ENCODE assay signal across 9 cellular contexts in genomic region chr2:159612255-159612901, GRCh38. TPM values are rescaled to one million over a fixed set of nuclear protein-coding genes. Genes with fewer than 3 reads are reported as not detected.
DNase-seq lines count a peak whose midpoint lies in the region; ATAC-seq and TF ChIP-seq lines count a peak whose summit lies in the region.
"Had no signal": no experiment of that assay in that cellular context is flagged by ENCODE, and none has a peak within 500 bp of the region (broad histone marks: within the 10 kb centered on the region; RNA-seq: fewer than 3 reads in every experiment).

No MANE protein-coding gene starts in this region.

- H3K27ac ChIP-seq in heart left ventricle (peak overlapping the region; percentile 38 to 99 (median 98)), hepatocyte (peak overlapping the region; percentile 33), upper lobe of right lung (peak overlapping the region; percentile 98)

- TF ChIP-seq CTCF in heart left ventricle (IDR thresholded peaks at IDR 0.05) (no peak), hepatocyte (IDR thresholded peaks at IDR 0.05; ENCODE audit: poor library complexity) (no peak), upper lobe of right lung (IDR thresholded peaks at IDR 0.05) (no peak)

- no peaks in the 10 kb centered on the region for H3K27me3 ChIP-seq in heart left ventricle
- H3K27me3 ChIP-seq in hepatocyte = no peaks in the 10 kb centered on the region
- H3K27me3 ChIP-seq in upper lobe of right lung = no peaks in the 10 kb centered on the region

- H3K4me1 ChIP-seq in heart left ventricle (peaks cover 3 to 65% (median 37%) of the 10 kb centered on the region in 12 donors), hepatocyte (ENCODE audit: insufficient read depth) (peaks cover 32% of the 10 kb centered on the region), upper lobe of right lung (peaks cover 39% of the 10 kb centered on the region)

- intact Hi-C loops in heart left ventricle (cut with DNase I) = loop anchor here in 3 of 10 donors (10.0 kb wide), 4 partner anchors 98 to 182 kb away; partner anchors contain the start of gene CD302 (in 2 of the 3)
- intact Hi-C loops in left ventricle myocardium superior (cut with micrococcal nuclease) = no loop called here
- intact Hi-C loops in upper lobe of right lung (cut with DNase I) = no loop called here

- H3K79me2 ChIP-seq in hepatocyte = peaks cover 82% of the 10 kb centered on the region

- H3K9me2 ChIP-seq in hepatocyte (replicated peaks; ENCODE audit: insufficient read depth) = no peaks in the 10 kb centered on the region

- H3K9me3 ChIP-seq in heart left ventricle (no peaks in the 10 kb centered on the region), hepatocyte (ENCODE audit: low read depth) (no peaks in the 10 kb centered on the region), upper lobe of right lung (no peaks in the 10 kb centered on the region)

- no peak for ATAC-seq in heart left ventricle
- ATAC-seq in left ventricle myocardium superior = no peak
- ATAC-seq in upper lobe of right lung = no peak
- no peak for ATAC-seq in HG02678 (IDR thresholded peaks at IDR 0.05; ENCODE audit: unreplicated experiment)

- WGBS in heart left ventricle, 4 donors = 39 to 53% (median 43%) methylated on average over 1 of the region's 1 CpG
- WGBS in hepatocyte (ENCODE audit: low lambda C conversion rate, missing lambda C conversion rate) = 78% methylated on average over 1 of the region's 1 CpG

- H3K4me2 ChIP-seq in hepatocyte = peak overlapping the region; percentile 73

- H2AFZ ChIP-seq in hepatocyte = no peak overlapping the region

- no peaks in the 10 kb centered on the region for H4K20me1 ChIP-seq in hepatocyte (ENCODE audit: insufficient read depth, poor library complexity, severe bottlenecking)

- DNase-seq in heart left ventricle = no peak
- no peak for DNase-seq in left ventricle myocardium superior
- DNase-seq in SK-N-DZ (ENCODE audit: low spot score) = peak; percentile 78
- no peak for DNase-seq in hepatocyte (ENCODE audit: low spot score)
- DNase-seq in upper lobe of right lung = no peak
- no peak for DNase-seq in occipital lobe (lab: John Stamatoyannopoulos, UW)
- DNase-seq in effector CD8-positive, alpha-beta T cell (lab: John Stamatoyannopoulos, UW) = no peak
- DNase-seq: activated naive CD8-positive, alpha-beta T cell treated with anti-CD3 and anti-CD28 coated beads, Interleukin-2, amount 10 ng/mL, durations not matched to agents 7 days and 5 days had no signal

- H3K36me3 ChIP-seq in heart left ventricle = no peaks in the 10 kb centered on the region
- H3K36me3 ChIP-seq in hepatocyte (replicated peaks; ENCODE audit: insufficient read depth, low read depth) = no peaks in the 10 kb centered on the region
- no peaks in the 10 kb centered on the region for H3K36me3 ChIP-seq in upper lobe of right lung

- no peak for TF ChIP-seq POLR2A in heart left ventricle (IDR thresholded peaks at IDR 0.05)

- H3K4me3 ChIP-seq in heart left ventricle = peak overlapping the region in 9 of 12 donors; percentile 10 to 83 (median 75)
- peak overlapping the region; percentile 1 for H3K4me3 ChIP-seq in hepatocyte
- H3K4me3 ChIP-seq in upper lobe of right lung = peak overlapping the region; percentile 77

RNA-seq across cellular contexts. Expression of gene BAZ2B, which starts 4.0 kb away (rescaled TPM):
- 10 to 100 TPM; 28.2 to 56.5 (median 46.0) TPM for total RNA-seq in heart left ventricle
- 10 to 100 TPM; 15.3 to 22.6 TPM for polyA plus RNA-seq in heart left ventricle
- total RNA-seq in left ventricle myocardium superior = 38.6 TPM
- polyA plus RNA-seq in SK-N-DZ (2014; cell fraction: cytosol; rRNA removed) = 10.0 and 12.6 TPM in 2 replicates
- polyA plus RNA-seq in SK-N-DZ (2014; cell fraction: nucleus; rRNA removed) = 8.6 and 11.0 TPM in 2 replicates
- 83.3 and 115 TPM in 2 replicates for total RNA-seq in hepatocyte
- polyA plus RNA-seq in hepatocyte = 40.7 and 52.1 TPM in 2 replicates
- total RNA-seq in upper lobe of right lung = 91.9 TPM
- 189 TPM for total RNA-seq in occipital lobe

Comparison
In these comparisons a context has a peak if more than half of its experiments do, and no peak if none do; other contexts are left out.
1. H3K27ac ChIP-seq: peak in every context shown above with its lines; median percentile 98 in upper lobe of right lung; 98 in heart left ventricle; 33 in hepatocyte.
2. H3K4me3 ChIP-seq: peak in every context shown above with its lines; median percentile 77 in upper lobe of right lung; 75 in heart left ventricle; 1 in hepatocyte.